8 cellular contexts compared by ENCODE assay signal in genomic region chr3:47476644-47477199, GRCh38. TPM values are rescaled to one million over a fixed set of nuclear protein-coding genes. Genes with fewer than 3 reads are reported as not detected.
DNase-seq lines count a peak whose midpoint lies in the region; ATAC-seq and TF ChIP-seq lines count a peak whose summit lies in the region.

No MANE protein-coding gene starts in this region.

- peak overlapping the region; percentile 91 for H3K4me3 ChIP-seq in lower lobe of right lung

- no peaks in the 10 kb centered on the region for H3K36me3 ChIP-seq in lower lobe of right lung

- intact Hi-C loops in lower lobe of right lung (cut with DNase I) = no loop called here

- ATAC-seq in lower lobe of right lung (no peak), HG02840 (IDR thresholded peaks at IDR 0.05; ENCODE audit: low FRiP score, unreplicated experiment) (no peak)

- DNase-seq in activated CD4-positive, alpha-beta T cell treated with anti-CD3 and anti-CD28 coated beads, Interleukin-2, amount 10 ng/mL, durations not matched to agents 7 days and 5 days = no peak
- DNase-seq in activated CD4-positive, alpha-beta T cell treated with anti-CD3 and anti-CD28 coated beads for 48 hours = no peak
- DNase-seq in lower lobe of right lung (no peak), substantia nigra (lab: John Stamatoyannopoulos, UW) (no peak), dermis blood vessel endothelial cell (no peak), kidney glomerular epithelial cell (lab: John Stamatoyannopoulos, UW) (no peak)

- CTCF ChIA-PET in activated CD4-positive, alpha-beta T cell treated with anti-CD3 and anti-CD28 coated beads, Interleukin-2, amount 10 ng/mL, durations not matched to agents 7 days and 5 days (lab: Charles Lee) = interaction anchor here (0.6 to 5.3 kb wide), 8 partner anchors 11 to 526 kb away, joined by 3 to 51 read pairs (median 4); no protein-coding TSS in a partner anchor

- H3K4me1 Mint-ChIP-seq in activated CD4-positive, alpha-beta T cell treated with anti-CD3 and anti-CD28 coated beads, Interleukin-2, amount 10 ng/mL, durations not matched to agents 7 days and 5 days = peaks cover 31% of the 10 kb centered on the region
- peaks cover 37% of the 10 kb centered on the region for H3K4me1 Mint-ChIP-seq in activated naive CD8-positive, alpha-beta T cell (ENCODE audit: low read depth)

- H3K9me3 ChIP-seq in lower lobe of right lung = no peaks in the 10 kb centered on the region

- peaks cover 27% of the 10 kb centered on the region for H3K4me1 ChIP-seq in lower lobe of right lung

- H3K4me3 Mint-ChIP-seq in activated CD4-positive, alpha-beta T cell treated with anti-CD3 and anti-CD28 coated beads, Interleukin-2, amount 10 ng/mL, durations not matched to agents 7 days and 5 days = peak overlapping the region; percentile 86
- peak overlapping the region; percentile 91 for H3K4me3 Mint-ChIP-seq in activated naive CD8-positive, alpha-beta T cell

- POLR2A ChIA-PET in activated CD4-positive, alpha-beta T cell treated with anti-CD3 and anti-CD28 coated beads, Interleukin-2, amount 10 ng/mL, durations not matched to agents 7 days and 5 days (lab: Charles Lee) = no interaction called here

- H3K27ac ChIP-seq in lower lobe of right lung (peak overlapping the region; percentile 89), substantia nigra (ENCODE audit: low read depth, low read length, poor library complexity, severe bottlenecking) (peak overlapping the region; percentile 79)

- H3K27me3 Mint-ChIP-seq in activated CD4-positive, alpha-beta T cell treated with anti-CD3 and anti-CD28 coated beads, Interleukin-2, amount 10 ng/mL, durations not matched to agents 7 days and 5 days = no peaks in the 10 kb centered on the region
- H3K27me3 Mint-ChIP-seq in activated naive CD8-positive, alpha-beta T cell = no peaks in the 10 kb centered on the region

- H3K9me3 Mint-ChIP-seq in activated CD4-positive, alpha-beta T cell treated with anti-CD3 and anti-CD28 coated beads, Interleukin-2, amount 10 ng/mL, durations not matched to agents 7 days and 5 days = no peaks in the 10 kb centered on the region
- no peaks in the 10 kb centered on the region for H3K9me3 Mint-ChIP-seq in activated naive CD8-positive, alpha-beta T cell (ENCODE audit: low read depth)

- no peak for TF ChIP-seq CTCF in lower lobe of right lung (IDR thresholded peaks at IDR 0.05)

- no peaks in the 10 kb centered on the region for H3K27me3 ChIP-seq in lower lobe of right lung (ENCODE audit: low read depth)

- H3K36me3 Mint-ChIP-seq in activated CD4-positive, alpha-beta T cell treated with anti-CD3 and anti-CD28 coated beads, Interleukin-2, amount 10 ng/mL, durations not matched to agents 7 days and 5 days (ENCODE audit: low read depth) = peaks cover 4% of the 10 kb centered on the region
- no peaks in the 10 kb centered on the region for H3K36me3 Mint-ChIP-seq in activated naive CD8-positive, alpha-beta T cell

- peak overlapping the region; percentile 88 for H3K27ac Mint-ChIP-seq in activated CD4-positive, alpha-beta T cell treated with anti-CD3 and anti-CD28 coated beads, Interleukin-2, amount 10 ng/mL, durations not matched to agents 7 days and 5 days
- H3K27ac Mint-ChIP-seq in activated naive CD8-positive, alpha-beta T cell = peak overlapping the region; percentile 92

RNA-seq across cellular contexts. Expression of gene SCAP, which starts 1.0 kb away (rescaled TPM):
- total RNA-seq in activated CD4-positive, alpha-beta T cell treated with anti-CD3 and anti-CD28 coated beads, Interleukin-2, amount 10 ng/mL, durations not matched to agents 7 days and 5 days = 10 to 100 TPM; 68.1 to 71.4 TPM
- 61.3 TPM for total RNA-seq in lower lobe of right lung
- 83.0 and 116 TPM in 2 replicates for total RNA-seq in dermis blood vessel endothelial cell

RNA-seq across cellular contexts. Expression of gene ELP6, which starts 36.8 kb away (rescaled TPM):
- 10 to 100 TPM; 42.2 to 50.1 TPM for total RNA-seq in activated CD4-positive, alpha-beta T cell treated with anti-CD3 and anti-CD28 coated beads, Interleukin-2, amount 10 ng/mL, durations not matched to agents 7 days and 5 days
- 18.8 TPM for total RNA-seq in lower lobe of right lung
- total RNA-seq in dermis blood vessel endothelial cell = 26.7 and 37.8 TPM in 2 replicates
